19 cellular contexts compared by ENCODE assay signal in the genomic region with DNA sequence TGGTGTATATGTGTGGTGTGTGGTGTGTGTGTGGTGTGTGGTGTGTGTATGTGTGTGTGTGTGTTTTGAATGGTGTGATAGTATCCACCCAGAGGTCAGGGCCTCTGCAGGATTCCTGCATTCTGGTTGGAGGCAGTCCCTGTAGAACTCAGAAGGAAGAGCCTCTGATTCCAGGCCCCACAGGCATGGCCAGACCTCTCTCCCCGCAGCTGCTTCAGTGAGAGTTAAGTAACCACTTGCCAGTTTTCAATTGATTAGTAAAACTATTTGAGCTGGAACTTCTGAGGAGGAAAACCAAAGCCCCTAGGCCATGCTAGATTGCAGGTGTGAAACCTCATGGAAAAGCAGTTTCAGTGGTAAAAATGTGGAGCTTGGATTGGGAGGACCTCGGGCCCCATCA. TPM values are rescaled to one million over a fixed set of nuclear protein-coding genes. Genes with fewer than 3 reads are reported as not detected.
DNase-seq lines count a peak whose midpoint lies in the region; ATAC-seq and TF ChIP-seq lines count a peak whose summit lies in the region.
"Had no signal": no experiment of that assay in that cellular context is flagged by ENCODE, and none has a peak within 500 bp of the region (broad histone marks: within the 10 kb centered on the region; RNA-seq: fewer than 3 reads in every experiment).

No MANE protein-coding gene starts in this region.

- H3K27me3 ChIP-seq in HUES6 (ENCODE audit: control insufficient read depth, insufficient read depth, low read length), result peaks cover 38% of the 10 kb centered on the region
- H3K27me3 ChIP-seq in osteoblast (ENCODE audit: insufficient read depth, low read length), result peaks cover 32% of the 10 kb centered on the region

- no peak for DNase-seq in Calu3
- DNase-seq in endothelial cell (ENCODE audit: low spot score), result no peak
- DNase-seq in osteoblast (ENCODE audit: insufficient read length, low spot score, missing footprints), result peak; percentile 30
- DNase-seq in effector memory CD8-positive, alpha-beta T cell, result no peak
- DNase-seq in cortex of kidney (lab: John Stamatoyannopoulos, UW), result no peak
- DNase-seq: ACHN, GM23248, KG1, NCI-H1694 treated with DMSO at 0.1 percent for 48 hours, NCI-H2227 treated with DMSO at 0.1 percent for 48 hours, NCI-H510A treated with DMSO at 0.1 percent for 48 hours, PC-3, RPMI8226, SIG-M5 had no signal

- H3K4me3 ChIP-seq in HUES6 (ENCODE audit: low read depth, low read length), result peak overlapping the region; percentile 78; the same call in 1 of the 2 replicates
- H3K4me3 ChIP-seq in osteoblast (ENCODE audit: insufficient read depth, low read length), result no peak overlapping the region
- H3K4me3 ChIP-seq: GM12878, GM23248 had no signal

- H3K27ac Mint-ChIP-seq in Calu3 (ENCODE audit: unreplicated experiment), result no peak overlapping the region
- H3K27ac Mint-ChIP-seq in endothelial cell (ENCODE audit: unreplicated experiment), result peak overlapping the region; percentile 28
- no peak overlapping the region for H3K27ac Mint-ChIP-seq in effector memory CD8-positive, alpha-beta T cell
- no peak overlapping the region for H3K27ac Mint-ChIP-seq in stimulated activated memory B cell treated with anti-CD40 and anti-IgM and Interleukin-4, amounts not matched to agents 10 μg/mL and 1 μg/mL and 100 μg/mL, for 72 hours

- H3K4me1 Mint-ChIP-seq in Calu3 (ENCODE audit: low read depth, unreplicated experiment) (peaks cover 40% of the 10 kb centered on the region), endothelial cell (ENCODE audit: unreplicated experiment) (peaks cover 23% of the 10 kb centered on the region)
- peaks cover 29 to 36% of the 10 kb centered on the region in 2 donors for H3K4me1 Mint-ChIP-seq in effector memory CD8-positive, alpha-beta T cell (ENCODE audit: low read depth in 2 of 2)
- H3K4me1 Mint-ChIP-seq in stimulated activated memory B cell treated with anti-CD40 and anti-IgM and Interleukin-4, amounts not matched to agents 10 μg/mL and 1 μg/mL and 100 μg/mL, for 72 hours, result peaks cover 25% of the 10 kb centered on the region

- no peak for ATAC-seq in effector memory CD8-positive, alpha-beta T cell (replicated peaks)
- no peak for ATAC-seq in stimulated activated memory B cell treated with anti-CD40 and anti-IgM and Interleukin-4, amounts not matched to agents 10 μg/mL and 1 μg/mL and 100 μg/mL, for 72 hours
- ATAC-seq: GM12878, HCT116, PC-3 had no signal

- no peak overlapping the region for H3K27ac ChIP-seq in HUES6 (ENCODE audit: low read depth, low read length)
- no peak overlapping the region for H3K27ac ChIP-seq in osteoblast (ENCODE audit: low read depth, low read length)
- H3K27ac ChIP-seq: C4-2B, GM23248 had no signal

- H3K4me1 ChIP-seq in HUES6 (ENCODE audit: control insufficient read depth, insufficient read depth, low read length), result peaks cover 24% of the 10 kb centered on the region
- peaks cover 10% of the 10 kb centered on the region for H3K4me1 ChIP-seq in osteoblast (ENCODE audit: insufficient read depth, low read length)

- H3K4me3 Mint-ChIP-seq in Calu3 (ENCODE audit: low read depth, unreplicated experiment) (peak overlapping the region; percentile 38), endothelial cell (ENCODE audit: unreplicated experiment) (no peak overlapping the region)
- no peak overlapping the region for H3K4me3 Mint-ChIP-seq in effector memory CD8-positive, alpha-beta T cell
- H3K4me3 Mint-ChIP-seq in stimulated activated memory B cell treated with anti-CD40 and anti-IgM and Interleukin-4, amounts not matched to agents 10 μg/mL and 1 μg/mL and 100 μg/mL, for 72 hours, result no peak overlapping the region

- TF ChIP-seq CTCF in Calu3 (IDR thresholded peaks at IDR 0.05; ENCODE audit: unreplicated experiment) (no peak), endothelial cell (IDR thresholded peaks at IDR 0.05; ENCODE audit: unreplicated experiment) (no peak), osteoblast (IDR thresholded peaks at IDR 0.05; ENCODE audit: extremely low read depth, low read depth, low read length) (no peak)

- H3K36me3 Mint-ChIP-seq in Calu3 (ENCODE audit: insufficient read depth, unreplicated experiment) (peaks cover 10% of the 10 kb centered on the region), endothelial cell (ENCODE audit: low read depth, unreplicated experiment) (no peaks in the 10 kb centered on the region)
- no peaks in the 10 kb centered on the region for H3K36me3 Mint-ChIP-seq in effector memory CD8-positive, alpha-beta T cell (ENCODE audit: insufficient read depth)
- H3K36me3 Mint-ChIP-seq in stimulated activated memory B cell treated with anti-CD40 and anti-IgM and Interleukin-4, amounts not matched to agents 10 μg/mL and 1 μg/mL and 100 μg/mL, for 72 hours, result no peaks in the 10 kb centered on the region

- no peak overlapping the region for H3K9ac ChIP-seq in HUES6 (ENCODE audit: low read length)
- H3K9ac ChIP-seq: GM23248 had no signal

- H2AFZ ChIP-seq in osteoblast (ENCODE audit: low read length), result no peak overlapping the region
- H2AFZ ChIP-seq: GM23248 had no signal

- H4K20me1 ChIP-seq in osteoblast (ENCODE audit: insufficient read depth, low read length), result no peaks in the 10 kb centered on the region

- H3K9me3 Mint-ChIP-seq in Calu3 (ENCODE audit: low read depth, unreplicated experiment), result no peaks in the 10 kb centered on the region
- H3K9me3 Mint-ChIP-seq in endothelial cell (ENCODE audit: unreplicated experiment), result no peaks in the 10 kb centered on the region
- H3K9me3 Mint-ChIP-seq in effector memory CD8-positive, alpha-beta T cell, result no peaks in the 10 kb centered on the region
- H3K9me3 Mint-ChIP-seq in stimulated activated memory B cell treated with anti-CD40 and anti-IgM and Interleukin-4, amounts not matched to agents 10 μg/mL and 1 μg/mL and 100 μg/mL, for 72 hours, result peaks cover 3% of the 10 kb centered on the region

- H3K9me3 ChIP-seq in HUES6 (ENCODE audit: control insufficient read depth, insufficient read depth, low read depth, low read length) (no peaks in the 10 kb centered on the region), osteoblast (ENCODE audit: low read depth, low read length) (no peaks in the 10 kb centered on the region)

- H3K27me3 Mint-ChIP-seq in Calu3 (ENCODE audit: unreplicated experiment) (peaks cover 18% of the 10 kb centered on the region), endothelial cell (ENCODE audit: unreplicated experiment) (peaks cover 8% of the 10 kb centered on the region)
- H3K27me3 Mint-ChIP-seq in effector memory CD8-positive, alpha-beta T cell, result peaks cover 34 to 53% of the 10 kb centered on the region in 2 donors
- peaks cover 81% of the 10 kb centered on the region for H3K27me3 Mint-ChIP-seq in stimulated activated memory B cell treated with anti-CD40 and anti-IgM and Interleukin-4, amounts not matched to agents 10 μg/mL and 1 μg/mL and 100 μg/mL, for 72 hours

- H3K79me2 ChIP-seq in osteoblast (ENCODE audit: insufficient read depth, low read length), result no peaks in the 10 kb centered on the region

- CTCF ChIA-PET in Calu3 (lab: Charles Lee), result interaction anchor here (0.7 to 1.1 kb wide), 2 partner anchors 10 to 1886 kb away, joined by 4 to 6 read pairs; no protein-coding TSS in a partner anchor

- H3K36me3 ChIP-seq in HUES6 (ENCODE audit: control insufficient read depth, insufficient read depth, low read length) (no peaks in the 10 kb centered on the region), osteoblast (ENCODE audit: insufficient read depth, low read length) (no peaks in the 10 kb centered on the region)

- H3K4me2 ChIP-seq in osteoblast (ENCODE audit: insufficient read depth, low read length), result no peak overlapping the region

- no TSS peak for BruUV-seq in Calu3 (replicated peaks; lab: Mats Ljungman, UMichigan)

- intact Hi-C loops in Calu3 (cut with micrococcal nuclease; ENCODE audit: unreplicated experiment), result no loop called here

RNA-seq across cellular contexts. Expression of a gene that starts 2.1 kb away (rescaled TPM):
- total RNA-seq in Calu3 (2022) (0.15 and 0.40 TPM in 2 replicates), endothelial cell (ENCODE audit: unreplicated experiment) (0.64 TPM), osteoblast (under 0.01 TPM in 1 of 2 replicates, not detected in the other)
- total RNA-seq: GM23248 had no signal
